1 cellular context compared by ENCODE assay signal in the genomic region with DNA sequence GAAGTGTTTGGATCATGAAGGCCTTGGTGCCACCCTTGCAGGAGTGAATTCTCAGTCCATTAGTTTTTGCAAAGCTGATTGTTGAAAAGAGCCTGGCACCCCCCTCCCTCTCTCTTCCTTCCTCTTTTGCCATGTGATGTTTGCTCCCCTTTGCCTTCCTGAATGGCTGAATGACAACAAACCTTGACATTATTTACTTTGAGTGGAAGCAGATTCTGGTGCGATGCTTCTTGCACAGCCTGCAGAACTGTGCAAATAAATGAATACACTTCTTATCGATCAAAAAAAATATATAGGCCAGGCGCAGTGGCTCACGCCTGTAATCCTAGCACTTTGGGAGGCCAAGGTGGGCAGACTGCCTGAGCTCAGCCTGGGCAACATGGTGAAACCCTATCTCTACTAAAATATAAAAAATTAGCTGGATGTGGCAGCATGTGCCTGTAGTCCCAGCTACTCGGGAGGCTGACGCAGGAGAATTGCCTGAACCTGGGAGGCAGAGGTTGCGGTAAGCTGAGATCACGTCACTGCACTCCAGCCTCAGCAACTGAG.
TF ChIP-seq lines count a peak whose summit lies in the region.

No MANE protein-coding gene starts in this region.

TF ChIP-seq in HepG2, 621 proteins besides CTCF, POLR2A, EP300 and RAD21 (continued from another document and continues in another):
- TF ChIP-seq, protein P1, sequence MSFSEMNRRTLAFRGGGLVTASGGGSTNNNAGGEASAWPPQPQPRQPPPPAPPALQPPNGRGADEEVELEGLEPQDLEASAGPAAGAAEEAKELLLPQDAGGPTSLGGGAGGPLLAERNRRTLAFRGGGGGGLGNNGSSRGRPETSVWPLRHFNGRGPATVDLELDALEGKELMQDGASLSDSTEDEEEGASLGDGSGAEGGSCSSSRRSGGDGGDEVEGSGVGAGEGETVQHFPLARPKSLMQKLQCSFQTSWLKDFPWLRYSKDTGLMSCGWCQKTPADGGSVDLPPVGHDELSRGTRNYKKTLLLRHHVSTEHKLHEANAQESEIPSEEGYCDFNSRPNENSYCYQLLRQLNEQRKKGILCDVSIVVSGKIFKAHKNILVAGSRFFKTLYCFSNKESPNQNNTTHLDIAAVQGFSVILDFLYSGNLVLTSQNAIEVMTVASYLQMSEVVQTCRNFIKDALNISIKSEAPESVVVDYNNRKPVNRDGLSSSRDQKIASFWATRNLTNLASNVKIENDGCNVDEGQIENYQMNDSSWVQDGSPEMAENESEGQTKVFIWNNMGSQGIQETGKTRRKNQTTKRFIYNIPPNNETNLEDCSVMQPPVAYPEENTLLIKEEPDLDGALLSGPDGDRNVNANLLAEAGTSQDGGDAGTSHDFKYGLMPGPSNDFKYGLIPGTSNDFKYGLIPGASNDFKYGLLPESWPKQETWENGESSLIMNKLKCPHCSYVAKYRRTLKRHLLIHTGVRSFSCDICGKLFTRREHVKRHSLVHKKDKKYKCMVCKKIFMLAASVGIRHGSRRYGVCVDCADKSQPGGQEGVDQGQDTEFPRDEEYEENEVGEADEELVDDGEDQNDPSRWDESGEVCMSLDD (CRISPR knock-in tag; IDR thresholded peaks at IDR 0.05; ENCODE audit: borderline replicate concordance), result no peak; the same call in 1 of the 2 replicates
- TF ChIP-seq, protein P2, sequence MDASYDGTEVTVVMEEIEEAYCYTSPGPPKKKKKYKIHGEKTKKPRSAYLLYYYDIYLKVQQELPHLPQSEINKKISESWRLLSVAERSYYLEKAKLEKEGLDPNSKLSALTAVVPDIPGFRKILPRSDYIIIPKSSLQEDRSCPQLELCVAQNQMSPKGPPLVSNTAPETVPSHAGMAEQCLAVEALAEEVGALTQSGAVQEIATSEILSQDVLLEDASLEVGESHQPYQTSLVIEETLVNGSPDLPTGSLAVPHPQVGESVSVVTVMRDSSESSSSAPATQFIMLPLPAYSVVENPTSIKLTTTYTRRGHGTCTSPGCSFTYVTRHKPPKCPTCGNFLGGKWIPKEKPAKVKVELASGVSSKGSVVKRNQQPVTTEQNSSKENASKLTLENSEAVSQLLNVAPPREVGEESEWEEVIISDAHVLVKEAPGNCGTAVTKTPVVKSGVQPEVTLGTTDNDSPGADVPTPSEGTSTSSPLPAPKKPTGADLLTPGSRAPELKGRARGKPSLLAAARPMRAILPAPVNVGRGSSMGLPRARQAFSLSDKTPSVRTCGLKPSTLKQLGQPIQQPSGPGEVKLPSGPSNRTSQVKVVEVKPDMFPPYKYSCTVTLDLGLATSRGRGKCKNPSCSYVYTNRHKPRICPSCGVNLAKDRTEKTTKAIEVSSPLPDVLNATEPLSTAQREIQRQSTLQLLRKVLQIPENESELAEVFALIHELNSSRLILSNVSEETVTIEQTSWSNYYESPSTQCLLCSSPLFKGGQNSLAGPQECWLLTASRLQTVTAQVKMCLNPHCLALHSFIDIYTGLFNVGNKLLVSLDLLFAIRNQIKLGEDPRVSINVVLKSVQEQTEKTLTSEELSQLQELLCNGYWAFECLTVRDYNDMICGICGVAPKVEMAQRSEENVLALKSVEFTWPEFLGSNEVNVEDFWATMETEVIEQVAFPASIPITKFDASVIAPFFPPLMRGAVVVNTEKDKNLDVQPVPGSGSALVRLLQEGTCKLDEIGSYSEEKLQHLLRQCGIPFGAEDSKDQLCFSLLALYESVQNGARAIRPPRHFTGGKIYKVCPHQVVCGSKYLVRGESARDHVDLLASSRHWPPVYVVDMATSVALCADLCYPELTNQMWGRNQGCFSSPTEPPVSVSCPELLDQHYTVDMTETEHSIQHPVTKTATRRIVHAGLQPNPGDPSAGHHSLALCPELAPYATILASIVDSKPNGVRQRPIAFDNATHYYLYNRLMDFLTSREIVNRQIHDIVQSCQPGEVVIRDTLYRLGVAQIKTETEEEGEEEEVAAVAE (CRISPR knock-in tag; IDR thresholded peaks at IDR 0.05; ENCODE audit: borderline replicate concordance), result peak; percentile 79
- peak; percentile 61 for TF ChIP-seq POLR2AphosphoS5 (IDR thresholded peaks at IDR 0.05; ENCODE audit: low read depth, low read length)
- no peak for TF ChIP-seq HES4 (CRISPR knock-in tag; IDR thresholded peaks at IDR 0.05; ENCODE audit: borderline replicate concordance)
- no peak for TF ChIP-seq ZNF367 (CRISPR knock-in tag; IDR thresholded peaks at IDR 0.05; ENCODE audit: borderline replicate concordance)
- peak; percentile 93 for TF ChIP-seq FOXO1 (CRISPR knock-in tag; IDR thresholded peaks at IDR 0.05)
- TF ChIP-seq KMT2A (CRISPR knock-in tag; IDR thresholded peaks at IDR 0.05), result no peak
- TF ChIP-seq ZNF614 (CRISPR knock-in tag; IDR thresholded peaks at IDR 0.05; ENCODE audit: borderline replicate concordance), result peak; percentile 79; the same call in 1 of the 2 replicates
- TF ChIP-seq RARA (CRISPR knock-in tag; IDR thresholded peaks at IDR 0.05), result peak; percentile 80
- TF ChIP-seq PHF8 (CRISPR knock-in tag; IDR thresholded peaks at IDR 0.05), result no peak
- TF ChIP-seq NCOA2 (CRISPR knock-in tag; IDR thresholded peaks at IDR 0.05), result peak; percentile 89
- TF ChIP-seq RXRB (CRISPR knock-in tag; IDR thresholded peaks at IDR 0.05; ENCODE audit: borderline replicate concordance), result peak; percentile 92
- TF ChIP-seq PAWR (CRISPR knock-in tag; IDR thresholded peaks at IDR 0.05; ENCODE audit: borderline replicate concordance), result no peak
- no peak for TF ChIP-seq ZFP36L2 (CRISPR knock-in tag; IDR thresholded peaks at IDR 0.05)
- TF ChIP-seq FOSL1 (CRISPR knock-in tag; IDR thresholded peaks at IDR 0.05; ENCODE audit: borderline replicate concordance), result no peak
- TF ChIP-seq MBNL3 (CRISPR knock-in tag; conservative IDR thresholded peaks at IDR 0.05), result no peak
- TF ChIP-seq, protein P3, sequence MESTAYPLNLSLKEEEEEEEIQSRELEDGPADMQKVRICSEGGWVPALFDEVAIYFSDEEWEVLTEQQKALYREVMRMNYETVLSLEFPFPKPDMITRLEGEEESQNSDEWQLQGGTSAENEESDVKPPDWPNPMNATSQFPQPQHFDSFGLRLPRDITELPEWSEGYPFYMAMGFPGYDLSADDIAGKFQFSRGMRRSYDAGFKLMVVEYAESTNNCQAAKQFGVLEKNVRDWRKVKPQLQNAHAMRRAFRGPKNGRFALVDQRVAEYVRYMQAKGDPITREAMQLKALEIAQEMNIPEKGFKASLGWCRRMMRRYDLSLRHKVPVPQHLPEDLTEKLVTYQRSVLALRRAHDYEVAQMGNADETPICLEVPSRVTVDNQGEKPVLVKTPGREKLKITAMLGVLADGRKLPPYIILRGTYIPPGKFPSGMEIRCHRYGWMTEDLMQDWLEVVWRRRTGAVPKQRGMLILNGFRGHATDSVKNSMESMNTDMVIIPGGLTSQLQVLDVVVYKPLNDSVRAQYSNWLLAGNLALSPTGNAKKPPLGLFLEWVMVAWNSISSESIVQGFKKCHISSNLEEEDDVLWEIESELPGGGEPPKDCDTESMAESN (CRISPR knock-in tag; conservative IDR thresholded peaks at IDR 0.05), result peak; percentile 58; the same call in 1 of the 2 replicates
- no peak for TF ChIP-seq HNRNPLL (IDR thresholded peaks at IDR 0.05; ENCODE audit: low read depth, low read length, poor library complexity, severe bottlenecking)
- TF ChIP-seq CREB1 (IDR thresholded peaks at IDR 0.05), result no peak
- TF ChIP-seq CREB1 (CRISPR knock-in tag; IDR thresholded peaks at IDR 0.05), result peak; percentile 25; the same call in 1 of the 2 replicates
- no peak for TF ChIP-seq NFKB2 (CRISPR knock-in tag; IDR thresholded peaks at IDR 0.05; ENCODE audit: borderline replicate concordance)
- TF ChIP-seq ZC3H4 (CRISPR knock-in tag; IDR thresholded peaks at IDR 0.05; ENCODE audit: borderline replicate concordance), result no peak
- TF ChIP-seq ETV5 (CRISPR knock-in tag; IDR thresholded peaks at IDR 0.05; ENCODE audit: borderline replicate concordance), result peak; percentile 90
- TF ChIP-seq MTA3 (CRISPR knock-in tag; IDR thresholded peaks at IDR 0.05), result no peak
- TF ChIP-seq KDM5A (IDR thresholded peaks at IDR 0.05; ENCODE audit: borderline replicate concordance, low read length), result no peak
- TF ChIP-seq, protein P4, sequence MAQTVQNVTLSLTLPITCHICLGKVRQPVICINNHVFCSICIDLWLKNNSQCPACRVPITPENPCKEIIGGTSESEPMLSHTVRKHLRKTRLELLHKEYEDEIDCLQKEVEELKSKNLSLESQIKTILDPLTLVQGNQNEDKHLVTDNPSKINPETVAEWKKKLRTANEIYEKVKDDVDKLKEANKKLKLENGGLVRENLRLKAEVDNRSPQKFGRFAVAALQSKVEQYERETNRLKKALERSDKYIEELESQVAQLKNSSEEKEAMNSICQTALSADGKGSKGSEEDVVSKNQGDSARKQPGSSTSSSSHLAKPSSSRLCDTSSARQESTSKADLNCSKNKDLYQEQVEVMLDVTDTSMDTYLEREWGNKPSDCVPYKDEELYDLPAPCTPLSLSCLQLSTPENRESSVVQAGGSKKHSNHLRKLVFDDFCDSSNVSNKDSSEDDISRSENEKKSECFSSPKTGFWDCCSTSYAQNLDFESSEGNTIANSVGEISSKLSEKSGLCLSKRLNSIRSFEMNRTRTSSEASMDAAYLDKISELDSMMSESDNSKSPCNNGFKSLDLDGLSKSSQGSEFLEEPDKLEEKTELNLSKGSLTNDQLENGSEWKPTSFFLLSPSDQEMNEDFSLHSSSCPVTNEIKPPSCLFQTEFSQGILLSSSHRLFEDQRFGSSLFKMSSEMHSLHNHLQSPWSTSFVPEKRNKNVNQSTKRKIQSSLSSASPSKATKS (CRISPR knock-in tag; IDR thresholded peaks at IDR 0.05), result no peak
- no peak for TF ChIP-seq SP1 (IDR thresholded peaks at IDR 0.05)
- TF ChIP-seq SP1 (CRISPR knock-in tag; IDR thresholded peaks at IDR 0.05), result no peak
- TF ChIP-seq ZNF883 (CRISPR knock-in tag; IDR thresholded peaks at IDR 0.05; ENCODE audit: not compliant biosample characterization), result no peak
- TF ChIP-seq RORA (CRISPR knock-in tag; IDR thresholded peaks at IDR 0.05), result 0 out of 2 replicates have a peak, but pooled peaks have one; percentile 30
- peak; percentile 47; the same call in 1 of the 2 replicates for TF ChIP-seq ZNF431 (CRISPR knock-in tag; IDR thresholded peaks at IDR 0.05; ENCODE audit: borderline replicate concordance, low read depth)
- TF ChIP-seq ZNF530 (CRISPR knock-in tag; IDR thresholded peaks at IDR 0.05; ENCODE audit: low read depth), result no peak
- TF ChIP-seq SALL2 (CRISPR knock-in tag; IDR thresholded peaks at IDR 0.05), result no peak
- peak; percentile 83; the same call in 1 of the 2 replicates for TF ChIP-seq ZNF670 (CRISPR knock-in tag; IDR thresholded peaks at IDR 0.05; ENCODE audit: borderline replicate concordance)
- TF ChIP-seq, protein P5, sequence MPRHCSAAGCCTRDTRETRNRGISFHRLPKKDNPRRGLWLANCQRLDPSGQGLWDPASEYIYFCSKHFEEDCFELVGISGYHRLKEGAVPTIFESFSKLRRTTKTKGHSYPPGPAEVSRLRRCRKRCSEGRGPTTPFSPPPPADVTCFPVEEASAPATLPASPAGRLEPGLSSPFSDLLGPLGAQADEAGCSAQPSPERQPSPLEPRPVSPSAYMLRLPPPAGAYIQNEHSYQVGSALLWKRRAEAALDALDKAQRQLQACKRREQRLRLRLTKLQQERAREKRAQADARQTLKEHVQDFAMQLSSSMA (CRISPR knock-in tag; IDR thresholded peaks at IDR 0.05), result no peak
- TF ChIP-seq MIER3 (CRISPR knock-in tag; IDR thresholded peaks at IDR 0.05; ENCODE audit: borderline replicate concordance), result peak; percentile 95; the same call in 1 of the 2 replicates
- TF ChIP-seq, protein P6, sequence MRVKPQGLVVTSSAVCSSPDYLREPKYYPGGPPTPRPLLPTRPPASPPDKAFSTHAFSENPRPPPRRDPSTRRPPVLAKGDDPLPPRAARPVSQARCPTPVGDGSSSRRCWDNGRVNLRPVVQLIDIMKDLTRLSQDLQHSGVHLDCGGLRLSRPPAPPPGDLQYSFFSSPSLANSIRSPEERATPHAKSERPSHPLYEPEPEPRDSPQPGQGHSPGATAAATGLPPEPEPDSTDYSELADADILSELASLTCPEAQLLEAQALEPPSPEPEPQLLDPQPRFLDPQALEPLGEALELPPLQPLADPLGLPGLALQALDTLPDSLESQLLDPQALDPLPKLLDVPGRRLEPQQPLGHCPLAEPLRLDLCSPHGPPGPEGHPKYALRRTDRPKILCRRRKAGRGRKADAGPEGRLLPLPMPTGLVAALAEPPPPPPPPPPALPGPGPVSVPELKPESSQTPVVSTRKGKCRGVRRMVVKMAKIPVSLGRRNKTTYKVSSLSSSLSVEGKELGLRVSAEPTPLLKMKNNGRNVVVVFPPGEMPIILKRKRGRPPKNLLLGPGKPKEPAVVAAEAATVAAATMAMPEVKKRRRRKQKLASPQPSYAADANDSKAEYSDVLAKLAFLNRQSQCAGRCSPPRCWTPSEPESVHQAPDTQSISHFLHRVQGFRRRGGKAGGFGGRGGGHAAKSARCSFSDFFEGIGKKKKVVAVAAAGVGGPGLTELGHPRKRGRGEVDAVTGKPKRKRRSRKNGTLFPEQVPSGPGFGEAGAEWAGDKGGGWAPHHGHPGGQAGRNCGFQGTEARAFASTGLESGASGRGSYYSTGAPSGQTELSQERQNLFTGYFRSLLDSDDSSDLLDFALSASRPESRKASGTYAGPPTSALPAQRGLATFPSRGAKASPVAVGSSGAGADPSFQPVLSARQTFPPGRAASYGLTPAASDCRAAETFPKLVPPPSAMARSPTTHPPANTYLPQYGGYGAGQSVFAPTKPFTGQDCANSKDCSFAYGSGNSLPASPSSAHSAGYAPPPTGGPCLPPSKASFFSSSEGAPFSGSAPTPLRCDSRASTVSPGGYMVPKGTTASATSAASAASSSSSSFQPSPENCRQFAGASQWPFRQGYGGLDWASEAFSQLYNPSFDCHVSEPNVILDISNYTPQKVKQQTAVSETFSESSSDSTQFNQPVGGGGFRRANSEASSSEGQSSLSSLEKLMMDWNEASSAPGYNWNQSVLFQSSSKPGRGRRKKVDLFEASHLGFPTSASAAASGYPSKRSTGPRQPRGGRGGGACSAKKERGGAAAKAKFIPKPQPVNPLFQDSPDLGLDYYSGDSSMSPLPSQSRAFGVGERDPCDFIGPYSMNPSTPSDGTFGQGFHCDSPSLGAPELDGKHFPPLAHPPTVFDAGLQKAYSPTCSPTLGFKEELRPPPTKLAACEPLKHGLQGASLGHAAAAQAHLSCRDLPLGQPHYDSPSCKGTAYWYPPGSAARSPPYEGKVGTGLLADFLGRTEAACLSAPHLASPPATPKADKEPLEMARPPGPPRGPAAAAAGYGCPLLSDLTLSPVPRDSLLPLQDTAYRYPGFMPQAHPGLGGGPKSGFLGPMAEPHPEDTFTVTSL (CRISPR knock-in tag; IDR thresholded peaks at IDR 0.05; ENCODE audit: borderline replicate concordance), result peak; percentile 93; the same call in 1 of the 2 replicates
- peak; percentile 67; the same call in 1 of the 2 replicates for TF ChIP-seq SIN3A (IDR thresholded peaks at IDR 0.05; ENCODE audit: borderline replicate concordance, low read depth, low read length)
- no peak for TF ChIP-seq ZBTB21 (CRISPR knock-in tag; IDR thresholded peaks at IDR 0.05)
- TF ChIP-seq, protein P7, sequence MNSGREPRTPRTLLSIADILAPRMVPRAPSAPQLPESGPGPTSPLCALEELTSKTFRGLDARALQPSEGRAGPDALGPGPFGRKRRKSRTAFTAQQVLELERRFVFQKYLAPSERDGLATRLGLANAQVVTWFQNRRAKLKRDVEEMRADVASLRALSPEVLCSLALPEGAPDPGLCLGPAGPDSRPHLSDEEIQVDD (CRISPR knock-in tag; IDR thresholded peaks at IDR 0.05; ENCODE audit: borderline replicate concordance), result no peak
- peak; percentile 32; the same call in 1 of the 2 replicates for TF ChIP-seq SPEN (CRISPR knock-in tag; IDR thresholded peaks at IDR 0.05; ENCODE audit: low read depth)
- TF ChIP-seq CENPT (CRISPR knock-in tag; IDR thresholded peaks at IDR 0.05; ENCODE audit: low read depth), result no peak
- peak; percentile 73 for TF ChIP-seq ERF (CRISPR knock-in tag; IDR thresholded peaks at IDR 0.05)
- TF ChIP-seq CBX5 (CRISPR knock-in tag; IDR thresholded peaks at IDR 0.05; ENCODE audit: borderline replicate concordance), result peak; percentile 53; the same call in 1 of the 2 replicates
- TF ChIP-seq ZNF775 (CRISPR knock-in tag; IDR thresholded peaks at IDR 0.05; ENCODE audit: borderline replicate concordance), result no peak
